8 cellular contexts compared by ENCODE assay signal in genomic region chr16:1614226-1615102, GRCh38. TPM values are rescaled to one million over a fixed set of nuclear protein-coding genes. Genes with fewer than 3 reads are reported as not detected.
DNase-seq lines count a peak whose midpoint lies in the region; ATAC-seq, FAIRE-seq and TF ChIP-seq lines count a peak whose summit lies in the region.

No MANE protein-coding gene starts in this region.

- TF ChIP-seq CTCF in psoas muscle (IDR thresholded peaks at IDR 0.05) (no peak), D721Med (IDR thresholded peaks at IDR 0.05; ENCODE audit: insufficient read depth, missing control alignments) (no peak)

- peak overlapping the region; percentile 90 for H3K9ac ChIP-seq in HUES64 (ENCODE audit: low read depth, low read length)

- H3K9me3 ChIP-seq in CD4-positive, alpha-beta memory T cell (ENCODE audit: control insufficient read depth in 1 of 2, low read length in 2 of 2), result no peaks in the 10 kb centered on the region
- H3K9me3 ChIP-seq in HUES64 (ENCODE audit: insufficient read depth, low read depth, low read length) (no peaks in the 10 kb centered on the region), psoas muscle (no peaks in the 10 kb centered on the region)

- peak overlapping the region in 4 of 7 donors; percentile 8 to 47 (median 32) for H3K27ac Mint-ChIP-seq in CD4-positive, alpha-beta memory T cell
- H3K27ac Mint-ChIP-seq in activated T-helper 17 cell treated with anti-CD3 and anti-CD28 coated beads, Interleukin-2, amount 50 U/mL, for 72 hours, result no peak overlapping the region

- no peaks in the 10 kb centered on the region for H3K27me3 ChIP-seq in CD4-positive, alpha-beta memory T cell (ENCODE audit: insufficient read depth, low read length)
- H3K27me3 ChIP-seq in HUES64 (ENCODE audit: insufficient read depth, low read length), result peaks cover 21% of the 10 kb centered on the region
- no peaks in the 10 kb centered on the region for H3K27me3 ChIP-seq in psoas muscle (ENCODE audit: insufficient read depth in 3 of 3, low read length in 2 of 3)

- H3K36me3 ChIP-seq in CD4-positive, alpha-beta memory T cell (ENCODE audit: insufficient read depth, low read length), result peaks cover 21% of the 10 kb centered on the region
- peaks cover 28% of the 10 kb centered on the region for H3K36me3 ChIP-seq in HUES64 (ENCODE audit: insufficient read depth, low read length)
- H3K36me3 ChIP-seq in psoas muscle (ENCODE audit: insufficient read depth in 1 of 2, low read depth in 1 of 2), result peaks cover 0 to 40% of the 10 kb centered on the region in 2 donors

- CTCF ChIA-PET in CD4-positive, alpha-beta memory T cell (lab: Charles Lee; ENCODE audit: partially characterized antibody), result no interaction called here

- H3K4me3 ChIP-seq in CD4-positive, alpha-beta memory T cell (ENCODE audit: low read length in 2 of 2), result no peak overlapping the region
- H3K4me3 ChIP-seq in HUES64 (ENCODE audit: low read length), result peak overlapping the region; percentile 72
- H3K4me3 ChIP-seq in psoas muscle, result peak overlapping the region; percentile 94

- H3K27me3 Mint-ChIP-seq in CD4-positive, alpha-beta memory T cell, result peaks cover 3 to 4% of the 10 kb centered on the region in 2 donors
- no peaks in the 10 kb centered on the region for H3K27me3 Mint-ChIP-seq in activated T-helper 17 cell treated with anti-CD3 and anti-CD28 coated beads, Interleukin-2, amount 50 U/mL, for 72 hours

- peaks cover 48% of the 10 kb centered on the region for H3K4me1 ChIP-seq in CD4-positive, alpha-beta memory T cell (ENCODE audit: insufficient read depth, low read length)
- H3K4me1 ChIP-seq in HUES64 (ENCODE audit: insufficient read depth, low read length) (peaks cover 19% of the 10 kb centered on the region), psoas muscle (peaks cover 42% of the 10 kb centered on the region)

- peak in 2 of 5 donors; percentile 12 to 17 for DNase-seq in CD4-positive, alpha-beta memory T cell
- peak; percentile 31 for DNase-seq in glomerular visceral epithelial cell (ENCODE audit: extremely low spot score)
- DNase-seq in psoas muscle, result peak; percentile 38 to 68
- DNase-seq in D721Med (ENCODE audit: insufficient read length, low spot score), result no peak
- no peak for DNase-seq in NCI-H526 treated with DMSO at 0.1 percent for 48 hours (lab: John Stamatoyannopoulos, UW)
- DNase-seq in effector CD4-positive, alpha-beta T cell, result no peak

- under 1% methylated on average over 113 of the region's 114 CpGs for WGBS in HUES64
- 1% methylated on average over 42 to 113 of the region's 114 CpGs for WGBS in psoas muscle, 3 donors

- peak overlapping the region; percentile 57 to 85 (median 80) for H3K4me3 Mint-ChIP-seq in CD4-positive, alpha-beta memory T cell
- peak overlapping the region; percentile 68 for H3K4me3 Mint-ChIP-seq in activated T-helper 17 cell treated with anti-CD3 and anti-CD28 coated beads, Interleukin-2, amount 50 U/mL, for 72 hours

- no peak for ATAC-seq in activated T-helper 17 cell treated with anti-CD3 and anti-CD28 coated beads, Interleukin-2, amount 50 U/mL, for 72 hours (replicated peaks)
- ATAC-seq in psoas muscle, result no peak

- POLR2A ChIA-PET in CD4-positive, alpha-beta memory T cell (lab: Charles Lee; ENCODE audit: partially characterized antibody), result interaction anchor here (1.0 to 1.7 kb wide), 4 partner anchors 63 to 93 kb away, joined by 3 to 6 read pairs (median 4); partner anchors contain the start of gene MAPK8IP3

- no peak overlapping the region for H3K27ac ChIP-seq in CD4-positive, alpha-beta memory T cell (ENCODE audit: low read depth, low read length)
- H3K27ac ChIP-seq in HUES64 (ENCODE audit: low read depth, low read length) (no peak overlapping the region), psoas muscle (peak overlapping the region; percentile 74)

- H3K36me3 Mint-ChIP-seq in CD4-positive, alpha-beta memory T cell, result peaks cover 20 to 41% of the 10 kb centered on the region in 2 donors
- peaks cover 50% of the 10 kb centered on the region for H3K36me3 Mint-ChIP-seq in activated T-helper 17 cell treated with anti-CD3 and anti-CD28 coated beads, Interleukin-2, amount 50 U/mL, for 72 hours (ENCODE audit: low read depth)

- H3K9me3 Mint-ChIP-seq in CD4-positive, alpha-beta memory T cell, result peaks cover 0 to 4% (median 3%) of the 10 kb centered on the region in 8 donors
- H3K9me3 Mint-ChIP-seq in activated T-helper 17 cell treated with anti-CD3 and anti-CD28 coated beads, Interleukin-2, amount 50 U/mL, for 72 hours, result no peaks in the 10 kb centered on the region

- intact Hi-C loops in CD4-positive, alpha-beta memory T cell (cut with micrococcal nuclease), result loop anchor here (5.0 kb wide), 5 partner anchors 77 to 653 kb away; partner anchors contain the start of genes MSRB1, RNPS1, TELO2 and UBE2I
- intact Hi-C loops in psoas muscle (cut with DNase I), result loop anchor here (5.0 to 10.0 kb wide), 4 partner anchors 63 to 320 kb away; partner anchors contain the start of genes MAPK8IP3 (in 2 of the 2), TELO2 (in 2 of the 2) and JPT2 (in 1 of the 2)

- no peak for FAIRE-seq in D721Med (lab: Jason Lieb, UNC)

- H3K4me1 Mint-ChIP-seq in CD4-positive, alpha-beta memory T cell, result peaks cover 26 to 47% (median 33%) of the 10 kb centered on the region in 4 donors
- H3K4me1 Mint-ChIP-seq in activated T-helper 17 cell treated with anti-CD3 and anti-CD28 coated beads, Interleukin-2, amount 50 U/mL, for 72 hours, result peaks cover 21% of the 10 kb centered on the region

RNA-seq across cellular contexts. Expression of gene CRAMP1, which starts 2.3 kb away (rescaled TPM):
- 10 to 100 TPM; 27.3 to 33.8 TPM for total RNA-seq in CD4-positive, alpha-beta memory T cell
- 1 to 10 TPM in 1 of 2 donors, under 1 TPM in 1; 0.55 to 5.1 TPM for polyA plus RNA-seq in CD4-positive, alpha-beta memory T cell
- 13.5 TPM for polyA plus RNA-seq in HUES64 (2013, experiment 1 of 2)
- 14.5 TPM for polyA plus RNA-seq in HUES64 (2013, experiment 2 of 2)
- 10 to 100 TPM; 12.0 to 20.6 TPM for total RNA-seq in activated T-helper 17 cell treated with anti-CD3 and anti-CD28 coated beads, Interleukin-2, amount 50 U/mL, for 72 hours
- total RNA-seq in psoas muscle, result 10 to 100 TPM in 2 of 4 donors, 1 to 10 TPM in 2; 7.6 to 13.1 (median 10.5) TPM
- 1 to 10 TPM; 3.3 to 8.6 (median 3.8) TPM for polyA plus RNA-seq in psoas muscle

RNA-seq across cellular contexts. Expression of gene IFT140, which starts 2.6 kb away (rescaled TPM):
- 1 to 10 TPM; 5.5 to 7.3 TPM for total RNA-seq in CD4-positive, alpha-beta memory T cell
- 1 to 10 TPM; 3.3 to 3.8 TPM for polyA plus RNA-seq in CD4-positive, alpha-beta memory T cell
- polyA plus RNA-seq in HUES64 (2013, experiment 1 of 2), result 11.0 TPM
- polyA plus RNA-seq in HUES64 (2013, experiment 2 of 2), result 17.2 TPM
- total RNA-seq in activated T-helper 17 cell treated with anti-CD3 and anti-CD28 coated beads, Interleukin-2, amount 50 U/mL, for 72 hours, result 10 to 100 TPM; 11.9 to 19.9 TPM
- 1 to 10 TPM; 3.0 to 5.0 (median 4.2) TPM for total RNA-seq in psoas muscle
- 1 to 10 TPM; 2.6 to 3.9 (median 3.0) TPM for polyA plus RNA-seq in psoas muscle

Comparison
In these comparisons a context has a peak if more than half of its experiments do, and no peak if none do; other contexts are left out.
1. DNase-seq: peak in glomerular visceral epithelial cell (single experiment) and psoas muscle (2 of 2); none in D721Med (single experiment), NCI-H526 treated with DMSO at 0.1 percent for 48 hours (single experiment) and effector CD4-positive, alpha-beta T cell (single experiment).
2. H3K4me3 ChIP-seq: peak in HUES64 (single experiment) and psoas muscle (single experiment); none in CD4-positive, alpha-beta memory T cell (0 of 2).